In genomic region chr10:43136995-43137700, GRCh38 we compare ENCODE assay signal across 8 cellular contexts. TPM values are rescaled to one million over a fixed set of nuclear protein-coding genes. Genes with fewer than 3 reads are reported as not detected.
DNase-seq lines count a peak whose midpoint lies in the region; ATAC-seq and TF ChIP-seq lines count a peak whose summit lies in the region.

No MANE protein-coding gene starts in this region.

- H3K36me3 ChIP-seq in KMS-11 (ENCODE audit: insufficient read depth): no peaks in the 10 kb centered on the region; the same call in 1 of the 2 replicates

- no peak overlapping the region for H3K4me3 ChIP-seq in KMS-11 (IDR thresholded peaks at IDR 0.05; ENCODE audit: insufficient read depth, low read depth, low read length)

- H3K27ac ChIP-seq in KMS-11: peak overlapping the region; percentile 67; the same call in 1 of the 2 replicates

- H3K27me3 ChIP-seq in KMS-11 (ENCODE audit: insufficient read depth, low read depth): no peaks in the 10 kb centered on the region

- peaks cover 25% of the 10 kb centered on the region for H3K4me1 ChIP-seq in KMS-11 (ENCODE audit: low read depth, poor library complexity, severe bottlenecking)

- DNase-seq in AG08396 (ENCODE audit: low spot score) (peak; percentile 4), naive B cell (no peak), cerebellar nuclear complex (lab: John Stamatoyannopoulos, UW) (no peak), foreskin melanocyte (no peak)
- no peak for DNase-seq in central memory CD8-positive, alpha-beta T cell (ENCODE audit: low spot score in 2 of 2)

- H3K9me3 Mint-ChIP-seq in central memory CD8-positive, alpha-beta T cell: no peaks in the 10 kb centered on the region
- H3K9me3 Mint-ChIP-seq in naive B cell: no peaks in the 10 kb centered on the region

- TF ChIP-seq CTCF in KMS-11 (conservative IDR thresholded peaks at IDR 0.05; ENCODE audit: low read depth, low read length): no peak

- ATAC-seq in central memory CD8-positive, alpha-beta T cell (replicated peaks; ENCODE audit: extremely low read depth, poor library complexity, severe bottlenecking): no peak
- ATAC-seq in naive B cell (ENCODE audit: low read depth in 2 of 2) (no peak), GM18511 (IDR thresholded peaks at IDR 0.05; ENCODE audit: unreplicated experiment) (no peak), HG02981 (IDR thresholded peaks at IDR 0.05; ENCODE audit: unreplicated experiment) (no peak)

- H3K4me3 Mint-ChIP-seq in central memory CD8-positive, alpha-beta T cell: peak overlapping the region; percentile 91
- peak overlapping the region; percentile 88 to 97 (median 93) for H3K4me3 Mint-ChIP-seq in naive B cell

- peak overlapping the region; percentile 93; the same call in 1 of the 2 replicates for H2AFZ ChIP-seq in KMS-11 (ENCODE audit: low read depth)

- no peaks in the 10 kb centered on the region for H3K27me3 Mint-ChIP-seq in central memory CD8-positive, alpha-beta T cell
- H3K27me3 Mint-ChIP-seq in naive B cell: no peaks in the 10 kb centered on the region

- peak overlapping the region; percentile 80 for H3K4me2 ChIP-seq in KMS-11

- H3K36me3 Mint-ChIP-seq in central memory CD8-positive, alpha-beta T cell (ENCODE audit: insufficient read depth): peaks cover 14% of the 10 kb centered on the region
- no peaks in the 10 kb centered on the region for H3K36me3 Mint-ChIP-seq in naive B cell

- H4K20me1 ChIP-seq in KMS-11 (ENCODE audit: insufficient read depth): no peaks in the 10 kb centered on the region

- peaks cover 54% of the 10 kb centered on the region for H3K4me1 Mint-ChIP-seq in central memory CD8-positive, alpha-beta T cell
- peaks cover 36 to 49% (median 45%) of the 10 kb centered on the region in 3 donors for H3K4me1 Mint-ChIP-seq in naive B cell

- H3K27ac Mint-ChIP-seq in central memory CD8-positive, alpha-beta T cell (ENCODE audit: low read depth): peak overlapping the region; percentile 95
- H3K27ac Mint-ChIP-seq in naive B cell: peak overlapping the region; percentile 92 to 97 (median 95)

- H3K79me2 ChIP-seq in KMS-11 (ENCODE audit: insufficient read depth, low read depth): peaks cover 29% of the 10 kb centered on the region

- H3K9ac ChIP-seq in KMS-11: peak overlapping the region; percentile 62; the same call in 1 of the 2 replicates

RNA-seq across cellular contexts. Expression of gene CSGALNACT2, which starts 1.1 kb away (rescaled TPM):
- polyA plus RNA-seq in naive B cell (ENCODE audit: low read depth in 6 of 6): 10 to 100 TPM in 5 of 6 donors, 1 to 10 TPM in 1; 10.0 to 16.0 (median 12.4) TPM
